Comparison of ENCODE assay signal across 28 cellular contexts in genomic region chr2:126668254-126668653, GRCh38.
"Had no signal": no experiment of that assay in that cellular context is flagged by ENCODE, and none has a peak within 500 bp of the region (broad histone marks: within the 10 kb centered on the region; RNA-seq: fewer than 3 reads in every experiment).

No MANE protein-coding gene starts in this region.

- ATAC-seq: activated CD4-positive, CD25-positive, alpha-beta regulatory T cell treated with anti-CD3 and anti-CD28 coated beads, Interleukin-2, amount 50 U/mL, for 24 hours; activated naive CD8-positive, alpha-beta T cell treated with anti-CD3 and anti-CD28 coated beads, Interleukin-2, amount 50 U/mL, for 24 hours; activated T-cell treated with anti-CD3 and anti-CD28 coated beads, Interleukin-2, amount 50 U/mL, for 72 hours; body of pancreas; left lung; naive thymus-derived CD8-positive, alpha-beta T cell; pancreas; psoas muscle; SK-N-SH treated with all-trans-retinoic acid at 6 μM for 48 hours; stimulated activated naive CD8-positive, alpha-beta T cell treated with anti-CD3 and anti-CD28 coated beads, Interleukin-15, amount 100 ng/mL, for 72 hours had no signal

- H3K27ac ChIP-seq: body of pancreas, cardiac muscle cell, hepatocyte, left lung, psoas muscle, suprapubic skin, tibial nerve, VCaP had no signal

- H3K27me3 Mint-ChIP-seq: activated CD4-positive, alpha-beta memory T cell treated with anti-CD3 and anti-CD28 coated beads for 36 hours; activated naive CD8-positive, alpha-beta T cell treated with anti-CD3 and anti-CD28 coated beads, Interleukin-2, amount 50 U/mL, for 24 hours; dendritic cell treated with granulocyte-macrophage colony-stimulating factor and Interleukin-4, amounts not matched to agents 40 ng/mL and 50 ng/mL, for 4 days; naive thymus-derived CD8-positive, alpha-beta T cell; stimulated activated naive CD8-positive, alpha-beta T cell treated with anti-CD3 and anti-CD28 coated beads, Interleukin-15, amount 100 ng/mL, for 72 hours had no signal

- H3K9me3 ChIP-seq: body of pancreas, left lung, pancreas, psoas muscle, right atrium auricular region, suprapubic skin, tibial nerve had no signal

- H3K4me2 ChIP-seq: hepatocyte had no signal

- H3K4me3 ChIP-seq: body of pancreas, cardiac muscle cell, hepatocyte, left lung, lung, pancreas, psoas muscle, right atrium auricular region, suprapubic skin, tibial nerve had no signal

- H3K36me3 Mint-ChIP-seq: immature natural killer cell had no signal

- H3K27ac Mint-ChIP-seq: activated CD4-positive, alpha-beta memory T cell treated with anti-CD3 and anti-CD28 coated beads for 36 hours; dendritic cell treated with granulocyte-macrophage colony-stimulating factor and Interleukin-4, amounts not matched to agents 40 ng/mL and 50 ng/mL, for 4 days had no signal

- DNase-seq: activated CD4-positive, alpha-beta memory T cell treated with anti-CD3 and anti-CD28 coated beads for 36 hours; activated gamma-delta T cell treated with Interleukin-2 at 50 U/mL for 16 hours; activated naive CD8-positive, alpha-beta T cell treated with anti-CD3 and anti-CD28 coated beads, Interleukin-2, amount 50 U/mL, for 24 hours; activated T-cell treated with anti-CD3 and anti-CD28 coated beads, Interleukin-2, amount 50 U/mL, for 72 hours; anterior cingulate cortex; body of pancreas; effector CD4-positive, alpha-beta T cell; glutamatergic neuron; immature natural killer cell; kidney glomerular epithelial cell; left lung; naive thymus-derived CD8-positive, alpha-beta T cell; pancreas; psoas muscle; stimulated activated CD4-positive, alpha-beta T cell treated with anti-CD3 and anti-CD28 coated beads, Interleukin-12 subunit alpha, Interleukin-12 subunit beta, amount 100 ng/mL, for 4 hours; stimulated activated CD4-positive, alpha-beta T cell treated with anti-CD3 and anti-CD28 coated beads, Interleukin-4, amount 100 ng/mL, for 4 hours; stimulated activated naive CD8-positive, alpha-beta T cell treated with anti-CD3 and anti-CD28 coated beads, Interleukin-15, amount 100 ng/mL, for 72 hours had no signal

- H3K4me3 Mint-ChIP-seq: activated CD4-positive, alpha-beta memory T cell treated with anti-CD3 and anti-CD28 coated beads for 36 hours; activated naive CD8-positive, alpha-beta T cell treated with anti-CD3 and anti-CD28 coated beads, Interleukin-2, amount 50 U/mL, for 24 hours; activated T-cell treated with anti-CD3 and anti-CD28 coated beads, Interleukin-2, amount 50 U/mL, for 72 hours; dendritic cell treated with granulocyte-macrophage colony-stimulating factor and Interleukin-4, amounts not matched to agents 40 ng/mL and 50 ng/mL, for 4 days; stimulated activated naive CD8-positive, alpha-beta T cell treated with anti-CD3 and anti-CD28 coated beads, Interleukin-15, amount 100 ng/mL, for 72 hours; T-helper 2 cell treated with Interferon-gamma antibody and Interleukin-4, amounts not matched to agents 5 μg/mL and 100 μg/mL, for 36 hours had no signal

- H2AFZ ChIP-seq: hepatocyte had no signal

- H3K27me3 ChIP-seq: body of pancreas, cardiac muscle cell, hepatocyte, left lung, pancreas, right atrium auricular region, suprapubic skin, tibial nerve had no signal

- H3K36me3 ChIP-seq: cardiac muscle cell, left lung, pancreas, right atrium auricular region, suprapubic skin had no signal

- H3K9me3 Mint-ChIP-seq: activated CD4-positive, alpha-beta memory T cell treated with anti-CD3 and anti-CD28 coated beads for 36 hours; activated naive CD8-positive, alpha-beta T cell treated with anti-CD3 and anti-CD28 coated beads, Interleukin-2, amount 50 U/mL, for 24 hours; activated T-cell treated with anti-CD3 and anti-CD28 coated beads, Interleukin-2, amount 50 U/mL, for 72 hours; dendritic cell treated with granulocyte-macrophage colony-stimulating factor and Interleukin-4, amounts not matched to agents 40 ng/mL and 50 ng/mL, for 4 days; immature natural killer cell; naive thymus-derived CD8-positive, alpha-beta T cell; stimulated activated naive CD8-positive, alpha-beta T cell treated with anti-CD3 and anti-CD28 coated beads, Interleukin-15, amount 100 ng/mL, for 72 hours had no signal
